ENCODE assay signal across 8 cellular contexts in genomic region chr9:33132249-33132772, GRCh38. TPM values are rescaled to one million over a fixed set of nuclear protein-coding genes. Genes with fewer than 3 reads are reported as not detected.
DNase-seq lines count a peak whose midpoint lies in the region; ATAC-seq and TF ChIP-seq lines count a peak whose summit lies in the region.

No MANE protein-coding gene starts in this region.

- no peaks in the 10 kb centered on the region for H3K27me3 Mint-ChIP-seq in CD8-positive, alpha-beta T cell (ENCODE audit: low read depth)

- peaks cover 34% of the 10 kb centered on the region for H3K4me1 ChIP-seq in CD8-positive, alpha-beta T cell (ENCODE audit: insufficient read depth, low read length)
- peaks cover 42% of the 10 kb centered on the region for H3K4me1 ChIP-seq in RWPE2 (ENCODE audit: insufficient read depth, poor library complexity, severe bottlenecking)

- no peak for TF ChIP-seq CTCF in CD8-positive, alpha-beta T cell (IDR thresholded peaks at IDR 0.05)
- TF ChIP-seq CTCF in RWPE2 (IDR thresholded peaks at IDR 0.05; ENCODE audit: poor library complexity, severe bottlenecking) (no peak), foreskin fibroblast (IDR thresholded peaks at IDR 0.05; ENCODE audit: low read depth, low read length) (no peak)

- no peaks in the 10 kb centered on the region for H3K9me3 Mint-ChIP-seq in CD8-positive, alpha-beta T cell

- peaks cover 61% of the 10 kb centered on the region for H3K4me1 Mint-ChIP-seq in CD8-positive, alpha-beta T cell (ENCODE audit: low read depth)

- no peaks in the 10 kb centered on the region for H3K9me3 ChIP-seq in CD8-positive, alpha-beta T cell (ENCODE audit: low read length)
- no peaks in the 10 kb centered on the region for H3K9me3 ChIP-seq in RWPE2 (ENCODE audit: severe bottlenecking)

- H3K36me3 Mint-ChIP-seq in CD8-positive, alpha-beta T cell = peaks cover 73% of the 10 kb centered on the region

- H3K36me3 ChIP-seq in CD8-positive, alpha-beta T cell (ENCODE audit: insufficient read depth, low read length) = peaks cover 49% of the 10 kb centered on the region
- peaks cover 69% of the 10 kb centered on the region for H3K36me3 ChIP-seq in RWPE2 (ENCODE audit: low read depth)

- CTCF ChIA-PET in CD8-positive, alpha-beta T cell (lab: Charles Lee) = interaction anchor here (1.3 kb wide), 1 partner anchor 39 kb away, joined by 5 read pairs; no protein-coding TSS in a partner anchor

- H3K27ac Mint-ChIP-seq in CD8-positive, alpha-beta T cell = peak overlapping the region; percentile 6

- ATAC-seq in CD8-positive, alpha-beta T cell = no peak
- peak; percentile 76 for ATAC-seq in RWPE2 (ENCODE audit: low read depth)
- ATAC-seq in HG03135 (IDR thresholded peaks at IDR 0.05; ENCODE audit: unreplicated experiment) = no peak

- H3K27ac ChIP-seq in CD8-positive, alpha-beta T cell (ENCODE audit: low read depth, low read length) = no peak overlapping the region
- H3K27ac ChIP-seq in RWPE2 (ENCODE audit: poor library complexity, severe bottlenecking) = peak overlapping the region; percentile 66

- H3K4me3 Mint-ChIP-seq in CD8-positive, alpha-beta T cell = no peak overlapping the region

- H3K4me3 ChIP-seq in CD8-positive, alpha-beta T cell (ENCODE audit: low read depth, low read length) = no peak overlapping the region
- H3K4me3 ChIP-seq in RWPE2 (ENCODE audit: severe bottlenecking) = no peak overlapping the region
- no peak overlapping the region for H3K4me3 ChIP-seq in foreskin fibroblast (ENCODE audit: low read depth in 1 of 2, low read length in 2 of 2)

- intact Hi-C loops in CD8-positive, alpha-beta T cell (cut with DNase I, micrococcal nuclease) = loop anchor here (5.0 kb wide), 2 partner anchors 35 to 1505 kb away; partner anchors contain the start of genes B4GALT1 (in 2 of the 2) and SIGMAR1 (in 1 of the 2)

- no peaks in the 10 kb centered on the region for H3K27me3 ChIP-seq in CD8-positive, alpha-beta T cell (ENCODE audit: insufficient read depth, low read length)
- H3K27me3 ChIP-seq in RWPE2 (ENCODE audit: insufficient read depth, poor library complexity, severe bottlenecking) = no peaks in the 10 kb centered on the region

- POLR2A ChIA-PET in CD8-positive, alpha-beta T cell (lab: Charles Lee) = no interaction called here

- no peak for DNase-seq in CD8-positive, alpha-beta T cell
- DNase-seq in RWPE2 (ENCODE audit: low spot score) (no peak), foreskin fibroblast (peak; percentile 85 to 93), renal cortical epithelial cell (ENCODE audit: low read depth) (peak; percentile 54), DMS114 treated with DMSO at 0.1 percent for 48 hours (lab: John Stamatoyannopoulos, UW; ENCODE audit: unreplicated experiment) (no peak), NCI-H1092 treated with DMSO at 0.1 percent for 48 hours (lab: John Stamatoyannopoulos, UW) (no peak)
- no peak for DNase-seq in activated CD8-positive, alpha-beta memory T cell treated with anti-CD3 and anti-CD28 coated beads, Interleukin-2, amount 50 U/mL, for 48 hours

RNA-seq across cellular contexts. Expression of gene B4GALT1, which starts 34.8 kb away (rescaled TPM):
- total RNA-seq in CD8-positive, alpha-beta T cell = 100 to 1,000 TPM; 139 to 140 TPM
- 37.7 and 113 TPM in 2 replicates for total RNA-seq in renal cortical epithelial cell

RNA-seq across cellular contexts. Expression of gene SMU1, which starts 55.8 kb away (rescaled TPM):
- total RNA-seq in CD8-positive, alpha-beta T cell = 10 to 100 TPM; 29.2 to 30.0 TPM
- 36.1 and 45.7 TPM in 2 replicates for total RNA-seq in renal cortical epithelial cell

Comparison
In these comparisons a context has a peak if more than half of its experiments do, and no peak if none do; other contexts are left out.
1. DNase-seq: peak in foreskin fibroblast (2 of 2) and renal cortical epithelial cell (single experiment); none in CD8-positive, alpha-beta T cell (0 of 7), RWPE2 (single experiment), DMS114 treated with DMSO at 0.1 percent for 48 hours (single experiment), activated CD8-positive, alpha-beta memory T cell treated with anti-CD3 and anti-CD28 coated beads, Interleukin-2, amount 50 U/mL, for 48 hours (single experiment) and NCI-H1092 treated with DMSO at 0.1 percent for 48 hours (single experiment).